In genomic region chr17:8209909-8210760, GRCh38 we compare ENCODE assay signal across 8 cellular contexts. TPM values are rescaled to one million over a fixed set of nuclear protein-coding genes. Genes with fewer than 3 reads are reported as not detected.
DNase-seq lines count a peak whose midpoint lies in the region; ATAC-seq and TF ChIP-seq lines count a peak whose summit lies in the region.

TSS of gene AURKB (minus strand) at chr17:8210575. CDS start at chr17:8210224, 351 bp downstream.

- no peaks in the 10 kb centered on the region for H3K9me3 Mint-ChIP-seq in osteocyte (ENCODE audit: unreplicated experiment)

- TF ChIP-seq POLR2A in thyroid gland (IDR thresholded peaks at IDR 0.05), result no peak

- intact Hi-C loops in thyroid gland (cut with DNase I), result no loop called here

- H3K27me3 ChIP-seq in thyroid gland, result no peaks in the 10 kb centered on the region

- no peaks in the 10 kb centered on the region for H3K9me3 ChIP-seq in thyroid gland

- H3K27me3 Mint-ChIP-seq in osteocyte (ENCODE audit: unreplicated experiment), result no peaks in the 10 kb centered on the region

- peak within 1 kb of the TSS; percentile 98 for H3K27ac Mint-ChIP-seq in osteocyte (ENCODE audit: unreplicated experiment)

- DNase-seq in GM04503 (ENCODE audit: low read depth) (peak; percentile 81), HFF-Myc (ENCODE audit: extremely low read depth, low read depth) (peak; percentile 94), NAMALWA (ENCODE audit: low spot score) (peak; percentile 91), glomerular visceral epithelial cell (ENCODE audit: extremely low spot score) (peak; percentile 97), osteocyte (ENCODE audit: extremely low spot score, unreplicated experiment) (peak; percentile 96), thyroid gland (peak; percentile 96)
- DNase-seq in activated naive CD4-positive, alpha-beta T cell treated with anti-CD3 and anti-CD28 coated beads, Interleukin-2, amount 50 U/mL, for 16 hours, result peak; percentile 93

- no peaks in the 10 kb centered on the region for H3K36me3 ChIP-seq in thyroid gland

- H3K4me1 Mint-ChIP-seq in osteocyte (ENCODE audit: unreplicated experiment), result peaks cover 21% of the 10 kb centered on the region

- peaks cover 5 to 7% of the 10 kb centered on the region in 2 donors for H3K4me1 ChIP-seq in thyroid gland

- peaks cover 3% of the 10 kb centered on the region for H3K36me3 Mint-ChIP-seq in osteocyte (ENCODE audit: unreplicated experiment)

- H3K4me3 ChIP-seq in HFF-Myc (replicated peaks; ENCODE audit: low read depth, low read length), result peak within 1 kb of the TSS; percentile 90
- H3K4me3 ChIP-seq in thyroid gland (replicated peaks in 1 of 3), result peak within 1 kb of the TSS in 2 of 3 donors; percentile 37 to 81

- H3K27ac ChIP-seq in thyroid gland, result peak within 1 kb of the TSS; percentile 79 to 90 (median 87)

- TF ChIP-seq CTCF in HFF-Myc (IDR thresholded peaks at IDR 0.05; ENCODE audit: low read depth, low read length, missing control alignments) (no peak), osteocyte (IDR thresholded peaks at IDR 0.05) (no peak), thyroid gland (IDR thresholded peaks at IDR 0.05) (no peak)

- peak; percentile 97 for ATAC-seq in SK-N-SH treated with all-trans-retinoic acid at 6 μM for 48 hours

- WGBS in thyroid gland, 2 donors, result 4% methylated on average over 35 to 46 of the region's 46 CpGs

- H3K4me3 Mint-ChIP-seq in osteocyte (ENCODE audit: unreplicated experiment), result peak within 1 kb of the TSS; percentile 93

TF ChIP-seq in SK-N-SH treated with all-trans-retinoic acid at 6 μM for 48 hours, 23 proteins besides CTCF, POLR2A, EP300 and RAD21:
- TF ChIP-seq ESRRG (CRISPR knock-in tag; IDR thresholded peaks at IDR 0.05) (no peak), CREB5 (CRISPR knock-in tag; IDR thresholded peaks at IDR 0.05; ENCODE audit: low read depth) (no peak), CSDC2 (CRISPR knock-in tag; IDR thresholded peaks at IDR 0.05) (no peak), PATZ1 (CRISPR knock-in tag; IDR thresholded peaks at IDR 0.05; ENCODE audit: borderline replicate concordance) (no peak), ZNF70 (CRISPR knock-in tag; IDR thresholded peaks at IDR 0.05) (no peak), ZC3H10 (CRISPR knock-in tag; IDR thresholded peaks at IDR 0.05) (no peak), PPARA (CRISPR knock-in tag; IDR thresholded peaks at IDR 0.05; ENCODE audit: borderline replicate concordance) (no peak), ZFP30 (CRISPR knock-in tag; IDR thresholded peaks at IDR 0.05) (no peak)

RNA-seq across cellular contexts. Expression of gene AURKB, which starts in this region (rescaled TPM):
- total RNA-seq in osteocyte (13.3 and 15.7 TPM in 2 replicates), thyroid gland (1 to 10 TPM in 1 of 4 donors, not detected in 3; 6.0 TPM)

Comparison
In these comparisons a context has a peak if more than half of its experiments do, and no peak if none do; other contexts are left out.
1. Peak in every context shown above with its lines: DNase-seq, ATAC-seq, H3K4me3 ChIP-seq and H3K27ac ChIP-seq.